ENCODE assay signal across 9 cellular contexts in genomic region chr3:32619395-32619794, GRCh38.
"Had no signal": no experiment of that assay in that cellular context is flagged by ENCODE, and none has a peak within 500 bp of the region (broad histone marks: within the 10 kb centered on the region; RNA-seq: fewer than 3 reads in every experiment).

No MANE protein-coding gene starts in this region.

- H3K4me1 Mint-ChIP-seq: IgD-negative memory B cell had no signal

- H3K27ac ChIP-seq: GM23248, HL-60 had no signal

- ATAC-seq: HepG2 had no signal

- H3K36me3 ChIP-seq: HAP-1 had no signal

- FAIRE-seq: HepG2 had no signal

- H3K9me3 ChIP-seq: HAP-1 had no signal

- DNase-seq: GM23248, GOT3, H7, HFFc6, KG1 had no signal

- H3K27me3 Mint-ChIP-seq: IgD-negative memory B cell had no signal

- H3K27ac Mint-ChIP-seq: HFFc6, IgD-negative memory B cell had no signal

- H3K9me3 Mint-ChIP-seq: HFFc6 had no signal

- H3K4me3 Mint-ChIP-seq: HFFc6, IgD-negative memory B cell had no signal

- H3K4me3 ChIP-seq: GM23248, HAP-1 had no signal

- H3K9ac ChIP-seq: GM23248 had no signal

- H3K4me1 ChIP-seq: HAP-1 had no signal
